1 cellular context compared by ENCODE assay signal in genomic region chr6:158725704-158726103, GRCh38.
TF ChIP-seq lines count a peak whose summit lies in the region.

No MANE protein-coding gene starts in this region.

TF ChIP-seq in HCT116, 20 proteins besides CTCF, POLR2A, EP300 and RAD21 (continued from another document):
- no peak for TF ChIP-seq REST (IDR thresholded peaks at IDR 0.05; ENCODE audit: low read depth)
- no peak for TF ChIP-seq ZNF274 (IDR thresholded peaks at IDR 0.05; ENCODE audit: low read depth, low read length)
- no peak for TF ChIP-seq YY1 (IDR thresholded peaks at IDR 0.05; ENCODE audit: extremely low read depth, insufficient replicate concordance, low read depth, low read length)
